ENCODE assay signal across 8 cellular contexts in genomic region chr12:6323995-6324711, GRCh38. TPM values are rescaled to one million over a fixed set of nuclear protein-coding genes. Genes with fewer than 3 reads are reported as not detected.
A peak's percentile ranks its signal among the peaks of the same experiment; 100 is the strongest.
DNase-seq lines count a peak whose midpoint lies in the region; ATAC-seq, FAIRE-seq and TF ChIP-seq lines count a peak whose summit lies in the region.

No MANE protein-coding gene starts in this region.

- H3K36me3 ChIP-seq in Caco-2 (ENCODE audit: control insufficient read depth, insufficient read depth, low read length) (peaks cover 4% of the 10 kb centered on the region), pancreas (peaks cover 7 to 13% (median 11%) of the 10 kb centered on the region in 3 donors)

- ATAC-seq in pancreas (no peak), GM21529 (IDR thresholded peaks at IDR 0.05; ENCODE audit: unreplicated experiment) (no peak)

- peak overlapping the region; percentile 88 for H3K27ac Mint-ChIP-seq in Caco-2 (ENCODE audit: unreplicated experiment)
- peak overlapping the region; percentile 98 for H3K27ac Mint-ChIP-seq in endothelial cell (ENCODE audit: unreplicated experiment)

- H3K27ac ChIP-seq in RWPE1 (peak overlapping the region; percentile 81), pancreas (peak overlapping the region in 3 of 4 donors; percentile 1 to 68 (median 66))

- intact Hi-C loops in Caco-2 (cut with micrococcal nuclease; ENCODE audit: unreplicated experiment) (loop anchor here (1.0 kb wide), 2 partner anchors 12 to 141 kb away; no protein-coding TSS in a partner anchor), pancreas (cut with DNase I) (loop anchor here in 1 of 3 donors (10.0 kb wide), 1 partner anchor 131 kb away; the partner anchor contains the start of gene TAPBPL)

- no TSS peak for BruUV-seq in Caco-2 (replicated peaks; lab: Mats Ljungman, UMichigan)

- DNase-seq in Caco-2 (no peak), RWPE1 (ENCODE audit: low spot score) (no peak), endothelial cell (ENCODE audit: low spot score) (no peak), pancreas (peak in 1 of 6 donors; percentile 6), superior temporal gyrus (ENCODE audit: extremely low spot score) (no peak), putamen (ENCODE audit: low spot score) (no peak), SIG-M5 treated with dmso at 0.1 percent for 504 hours (lab: John Stamatoyannopoulos, UW; ENCODE audit: unreplicated experiment) (no peak)

- H3K9me3 ChIP-seq in Caco-2: no peaks in the 10 kb centered on the region
- H3K9me3 ChIP-seq in pancreas: no peaks in the 10 kb centered on the region

- H3K27me3 ChIP-seq in Caco-2 (replicated peaks; ENCODE audit: control insufficient read depth, insufficient read depth, low read length): no peaks in the 10 kb centered on the region
- no peaks in the 10 kb centered on the region for H3K27me3 ChIP-seq in pancreas

- H3K9me3 Mint-ChIP-seq in Caco-2 (ENCODE audit: unreplicated experiment): no peaks in the 10 kb centered on the region
- H3K9me3 Mint-ChIP-seq in endothelial cell (ENCODE audit: unreplicated experiment): no peaks in the 10 kb centered on the region

- CTCF ChIA-PET in Caco-2 (lab: Charles Lee) (interaction anchor here (0.6 to 1.7 kb wide), 10 partner anchors 11 to 142 kb away, joined by 3 to 17 read pairs (median 4); partner anchors contain the start of gene TNFRSF1A), RWPE1 (lab: Yijun Ruan, JAX) (interaction anchor here (0.6 to 1.2 kb wide), 3 partner anchors 11 to 18 kb away, joined by 3 read pairs; partner anchors contain the start of gene TNFRSF1A)

- H3K4me3 ChIP-seq in Caco-2 (ENCODE audit: low read depth, low read length) (no peak overlapping the region), pancreas (no peak overlapping the region)

- POLR2A ChIA-PET in Caco-2 (lab: Charles Lee) (interaction anchor here (1.0 to 1.6 kb wide), 2 partner anchors 12 to 146 kb away, joined by 6 to 8 read pairs; partner anchors contain the start of gene VAMP1), RWPE1 (lab: Yijun Ruan, JAX; ENCODE audit: low non-redundant PET) (no interaction called here)

- H3K4me1 Mint-ChIP-seq in Caco-2 (ENCODE audit: low read depth, unreplicated experiment) (peaks cover 19% of the 10 kb centered on the region), endothelial cell (ENCODE audit: unreplicated experiment) (peaks cover 69% of the 10 kb centered on the region)

- H3K27me3 Mint-ChIP-seq in Caco-2 (ENCODE audit: insufficient read depth, unreplicated experiment) (no peaks in the 10 kb centered on the region), endothelial cell (ENCODE audit: unreplicated experiment) (peaks cover 22% of the 10 kb centered on the region)

- H3K4me3 Mint-ChIP-seq in Caco-2 (ENCODE audit: unreplicated experiment): no peak overlapping the region
- peak overlapping the region; percentile 69 for H3K4me3 Mint-ChIP-seq in endothelial cell (ENCODE audit: unreplicated experiment)

- peaks cover 20% of the 10 kb centered on the region for H3K4me1 ChIP-seq in Caco-2
- peaks cover 0 to 41% (median 0%) of the 10 kb centered on the region in 3 donors for H3K4me1 ChIP-seq in pancreas

- WGBS in pancreas, 2 donors: 63 to 64% methylated on average over 18 to 19 of the region's 19 CpGs

- no peak for FAIRE-seq in pancreas (lab: Jason Lieb, UNC)

- H3K36me3 Mint-ChIP-seq in Caco-2 (ENCODE audit: insufficient read depth, unreplicated experiment) (peaks cover 72% of the 10 kb centered on the region), endothelial cell (ENCODE audit: low read depth, unreplicated experiment) (peaks cover 14% of the 10 kb centered on the region)

- TF ChIP-seq CTCF in Caco-2 (IDR thresholded peaks at IDR 0.05; ENCODE audit: insufficient read depth in 1 of 2, low read depth in 1 of 2, low read length in 1 of 2, severe bottlenecking in 1 of 2, unreplicated experiment in 1 of 2): no peak
- no peak for TF ChIP-seq CTCF in RWPE1 (conservative IDR thresholded peaks at IDR 0.05; ENCODE audit: low read depth)
- no peak for TF ChIP-seq CTCF in endothelial cell (IDR thresholded peaks at IDR 0.05; ENCODE audit: unreplicated experiment)
- TF ChIP-seq CTCF in pancreas (IDR thresholded peaks at IDR 0.05): no peak

RNA-seq across cellular contexts. Expression of gene PLEKHG6, which starts 13.7 kb away (rescaled TPM):
- total RNA-seq in Caco-2 (2022): 109 and 123 TPM in 2 replicates
- 1.9 TPM for total RNA-seq in endothelial cell (ENCODE audit: unreplicated experiment)
- 10 to 100 TPM in 1 of 6 donors, 1 to 10 TPM in 5; 5.2 to 13.1 (median 7.2) TPM for total RNA-seq in pancreas
- 10 to 100 TPM; 15.7 to 23.5 TPM for polyA plus RNA-seq in pancreas

RNA-seq across cellular contexts. Expression of gene TNFRSF1A, which starts 17.7 kb away (rescaled TPM):
- 79.0 and 79.4 TPM in 2 replicates for total RNA-seq in Caco-2 (2022)
- 125 TPM for total RNA-seq in endothelial cell (ENCODE audit: unreplicated experiment)
- total RNA-seq in pancreas: 10 to 100 TPM; 23.5 to 68.1 (median 36.6) TPM
- 10 to 100 TPM; 34.2 to 43.6 TPM for polyA plus RNA-seq in pancreas

RNA-seq across cellular contexts. Expression of gene SCNN1A, which starts 51.2 kb away (rescaled TPM):
- total RNA-seq in Caco-2 (2022): 52.6 and 53.5 TPM in 2 replicates
- total RNA-seq in endothelial cell (ENCODE audit: unreplicated experiment): 2.2 TPM
- total RNA-seq in pancreas: 10 to 100 TPM; 21.0 to 56.3 (median 37.8) TPM
- 10 to 100 TPM; 42.7 to 87.8 TPM for polyA plus RNA-seq in pancreas

RNA-seq across cellular contexts. Expression of gene LTBR, which starts 59.8 kb away (rescaled TPM):
- total RNA-seq in Caco-2 (2022) (194 and 197 TPM in 2 replicates), endothelial cell (ENCODE audit: unreplicated experiment) (40.3 TPM), pancreas (10 to 100 TPM; 50.0 to 75.2 (median 61.3) TPM)
- 10 to 100 TPM; 74.2 to 82.1 TPM for polyA plus RNA-seq in pancreas
